8 cellular contexts compared by ENCODE assay signal in genomic region chr5:157575096-157575872, GRCh38. TPM values are rescaled to one million over a fixed set of nuclear protein-coding genes. Genes with fewer than 3 reads are reported as not detected.
DNase-seq lines count a peak whose midpoint lies in the region; ATAC-seq, FAIRE-seq and TF ChIP-seq lines count a peak whose summit lies in the region.

ADAM19 (minus strand) TSS chr5:157575775; CDS start chr5:157575696, 79 bp downstream.

- H3K4me1 Mint-ChIP-seq in activated naive CD8-positive, alpha-beta T cell treated with anti-CD3 and anti-CD28 coated beads for 36 hours: peaks cover 31% of the 10 kb centered on the region

- peaks cover 66% of the 10 kb centered on the region for H3K27me3 Mint-ChIP-seq in activated naive CD8-positive, alpha-beta T cell treated with anti-CD3 and anti-CD28 coated beads for 36 hours

- DNase-seq in EH (ENCODE audit: low read depth) (peak; percentile 79), cardiac septum (ENCODE audit: low spot score) (peak; percentile 79), posterior vena cava (ENCODE audit: low spot score) (peak; percentile 87), GM19239 (ENCODE audit: insufficient read length, low spot score) (no peak)
- peak; percentile 46 for DNase-seq in activated naive CD8-positive, alpha-beta T cell treated with anti-CD3 and anti-CD28 coated beads for 36 hours

- no peaks in the 10 kb centered on the region for H3K36me3 Mint-ChIP-seq in activated naive CD8-positive, alpha-beta T cell treated with anti-CD3 and anti-CD28 coated beads for 36 hours

- intact Hi-C loops in cardiac septum (cut with DNase I): loop anchor here (5.0 to 10.0 kb wide), 2 partner anchors 63 to 190 kb away; no protein-coding TSS in a partner anchor
- intact Hi-C loops in posterior vena cava (cut with DNase I): loop anchor here in 1 of 2 donors (10.0 kb wide), 1 partner anchor 70 kb away; no protein-coding TSS in a partner anchor

- ATAC-seq in HG02678 (IDR thresholded peaks at IDR 0.05; ENCODE audit: unreplicated experiment) (peak; percentile 36), GM21717 (IDR thresholded peaks at IDR 0.05; ENCODE audit: unreplicated experiment) (no peak)

- H3K4me3 Mint-ChIP-seq in activated naive CD8-positive, alpha-beta T cell treated with anti-CD3 and anti-CD28 coated beads for 36 hours: peak within 1 kb of the TSS; percentile 84

- no peak for FAIRE-seq in GM19239 (lab: Jason Lieb, UNC)

- H3K27ac Mint-ChIP-seq in activated naive CD8-positive, alpha-beta T cell treated with anti-CD3 and anti-CD28 coated beads for 36 hours: no peak within 1 kb of the TSS

- H3K9me3 Mint-ChIP-seq in activated naive CD8-positive, alpha-beta T cell treated with anti-CD3 and anti-CD28 coated beads for 36 hours: no peaks in the 10 kb centered on the region

- TF ChIP-seq POLR2A in Raji (IDR thresholded peaks at IDR 0.05; ENCODE audit: insufficient read depth, low read depth, low read length): peak; percentile 71

RNA-seq across cellular contexts. Expression of gene ADAM19, which starts in this region (rescaled TPM):
- 1 to 10 TPM; 2.8 to 3.5 TPM for total RNA-seq in activated naive CD8-positive, alpha-beta T cell treated with anti-CD3 and anti-CD28 coated beads for 36 hours
- total RNA-seq in cardiac septum (97.1 TPM), posterior vena cava (10 to 100 TPM; 37.0 to 47.0 TPM)

Comparison
In these comparisons a context has a peak if more than half of its experiments do, and no peak if none do; other contexts are left out.
1. RNA of gene ADAM19 (total RNA-seq): 97.1 TPM in cardiac septum (single experiment) and 37.0 to 47.0 TPM in posterior vena cava; 2.8 to 3.5 TPM in activated naive CD8-positive, alpha-beta T cell treated with anti-CD3 and anti-CD28 coated beads for 36 hours; every median in the first group is over 4 times any median in the second.